Comparison of ENCODE assay signal across 11 cellular contexts in genomic region chr22:41480397-41480735, GRCh38. TPM values are rescaled to one million over a fixed set of nuclear protein-coding genes. Genes with fewer than 3 reads are reported as not detected.
DNase-seq lines count a peak whose midpoint lies in the region; ATAC-seq and TF ChIP-seq lines count a peak whose summit lies in the region.
"Had no signal": no experiment of that assay in that cellular context is flagged by ENCODE, and none has a peak within 500 bp of the region (broad histone marks: within the 10 kb centered on the region; RNA-seq: fewer than 3 reads in every experiment).

No MANE protein-coding gene starts in this region.

- H3K36me3 ChIP-seq in mucosa of stomach (ENCODE audit: control insufficient read depth, insufficient read depth, low read length) (no peaks in the 10 kb centered on the region), left lung (peaks cover 0 to 11% of the 10 kb centered on the region in 2 donors)

- intact Hi-C loops in left lung (cut with DNase I) = no loop called here

- H3K9ac ChIP-seq in mucosa of stomach (ENCODE audit: low read length) = peak overlapping the region; percentile 13

- H3K27me3 Mint-ChIP-seq in activated T-cell treated with anti-CD3 and anti-CD28 coated beads, Interleukin-2, amount 50 U/mL, for 72 hours (ENCODE audit: low read depth) = no peaks in the 10 kb centered on the region
- H3K27me3 Mint-ChIP-seq in activated T-cell treated with anti-CD3 and anti-CD28 coated beads, Interleukin-2, amount 50 U/mL, for 4 hours (ENCODE audit: low read depth) = no peaks in the 10 kb centered on the region
- no peaks in the 10 kb centered on the region for H3K27me3 Mint-ChIP-seq in chondrocyte (ENCODE audit: low read depth)
- no peaks in the 10 kb centered on the region for H3K27me3 Mint-ChIP-seq in type B pancreatic cell

- no peak overlapping the region for H3K4me3 Mint-ChIP-seq in activated T-cell treated with anti-CD3 and anti-CD28 coated beads, Interleukin-2, amount 50 U/mL, for 72 hours
- no peak overlapping the region for H3K4me3 Mint-ChIP-seq in activated T-cell treated with anti-CD3 and anti-CD28 coated beads, Interleukin-2, amount 50 U/mL, for 4 hours
- H3K4me3 Mint-ChIP-seq in chondrocyte (ENCODE audit: unreplicated experiment) (no peak overlapping the region), type B pancreatic cell (no peak overlapping the region)

- H3K27me3 ChIP-seq in mucosa of stomach (ENCODE audit: control insufficient read depth, insufficient read depth, low read length) (no peaks in the 10 kb centered on the region), left lung (no peaks in the 10 kb centered on the region)

- no peak for ATAC-seq in activated T-cell treated with anti-CD3 and anti-CD28 coated beads, Interleukin-2, amount 50 U/mL, for 72 hours (replicated peaks in 1 of 2)
- ATAC-seq in activated T-cell treated with anti-CD3 and anti-CD28 coated beads, Interleukin-2, amount 50 U/mL, for 4 hours = no peak
- no peak for ATAC-seq in left lung
- no peak for ATAC-seq in GM21526 (IDR thresholded peaks at IDR 0.05; ENCODE audit: low FRiP score, unreplicated experiment)

- peak overlapping the region in 1 of 2 donors; percentile 28 for H3K27ac ChIP-seq in left lung
- H3K27ac ChIP-seq: A549, HL-60 had no signal

- H3K36me3 Mint-ChIP-seq in activated T-cell treated with anti-CD3 and anti-CD28 coated beads, Interleukin-2, amount 50 U/mL, for 72 hours (ENCODE audit: insufficient read depth in 2 of 2) = no peaks in the 10 kb centered on the region
- H3K36me3 Mint-ChIP-seq in activated T-cell treated with anti-CD3 and anti-CD28 coated beads, Interleukin-2, amount 50 U/mL, for 4 hours (ENCODE audit: insufficient read depth) = no peaks in the 10 kb centered on the region
- H3K36me3 Mint-ChIP-seq in chondrocyte (ENCODE audit: low read depth) = no peaks in the 10 kb centered on the region
- no peaks in the 10 kb centered on the region for H3K36me3 Mint-ChIP-seq in type B pancreatic cell

- H3K4me1 ChIP-seq in mucosa of stomach (ENCODE audit: control insufficient read depth, insufficient read depth, low read length) = peaks cover 14% of the 10 kb centered on the region
- peaks cover 13 to 54% of the 10 kb centered on the region in 2 donors for H3K4me1 ChIP-seq in left lung
- H3K4me1 ChIP-seq: A549 had no signal

- H3K4me3 ChIP-seq in mucosa of stomach (ENCODE audit: low read length) (no peak overlapping the region), left lung (no peak overlapping the region)
- H3K4me3 ChIP-seq: A549 had no signal

- TF ChIP-seq CTCF in chondrocyte (IDR thresholded peaks at IDR 0.05) = no peak
- no peak for TF ChIP-seq CTCF in type B pancreatic cell (conservative IDR thresholded peaks at IDR 0.05)
- no peak for TF ChIP-seq CTCF in left lung (IDR thresholded peaks at IDR 0.05)

- H3K27ac Mint-ChIP-seq in activated T-cell treated with anti-CD3 and anti-CD28 coated beads, Interleukin-2, amount 50 U/mL, for 72 hours = peak overlapping the region; percentile 6
- H3K27ac Mint-ChIP-seq in chondrocyte (ENCODE audit: unreplicated experiment) (peak overlapping the region; percentile 90), type B pancreatic cell (peak overlapping the region; percentile 3)

- H3K9me3 Mint-ChIP-seq in activated T-cell treated with anti-CD3 and anti-CD28 coated beads, Interleukin-2, amount 50 U/mL, for 72 hours = no peaks in the 10 kb centered on the region
- no peaks in the 10 kb centered on the region for H3K9me3 Mint-ChIP-seq in activated T-cell treated with anti-CD3 and anti-CD28 coated beads, Interleukin-2, amount 50 U/mL, for 4 hours
- H3K9me3 Mint-ChIP-seq in chondrocyte (ENCODE audit: low read depth) (no peaks in the 10 kb centered on the region), type B pancreatic cell (no peaks in the 10 kb centered on the region)

- no peak for DNase-seq in activated T-cell treated with anti-CD3 and anti-CD28 coated beads, Interleukin-2, amount 50 U/mL, for 72 hours
- no peak for DNase-seq in activated T-cell treated with anti-CD3 and anti-CD28 coated beads, Interleukin-2, amount 50 U/mL, for 4 hours
- DNase-seq in chondrocyte (ENCODE audit: low spot score) (peak; percentile 5), type B pancreatic cell (ENCODE audit: extremely low spot score, unreplicated experiment) (no peak), left lung (no peak), putamen (ENCODE audit: low spot score) (no peak)
- DNase-seq: activated T-cell treated with anti-CD3 and anti-CD28 coated beads for 4 hours had no signal

- peaks cover 34% of the 10 kb centered on the region for H3K4me1 Mint-ChIP-seq in activated T-cell treated with anti-CD3 and anti-CD28 coated beads, Interleukin-2, amount 50 U/mL, for 72 hours (ENCODE audit: low read depth)
- H3K4me1 Mint-ChIP-seq in activated T-cell treated with anti-CD3 and anti-CD28 coated beads, Interleukin-2, amount 50 U/mL, for 4 hours (ENCODE audit: low read depth) = peaks cover 41% of the 10 kb centered on the region
- peaks cover 54% of the 10 kb centered on the region for H3K4me1 Mint-ChIP-seq in chondrocyte (ENCODE audit: low read depth)
- peaks cover 20% of the 10 kb centered on the region for H3K4me1 Mint-ChIP-seq in type B pancreatic cell (ENCODE audit: unreplicated experiment)

- H3K9me3 ChIP-seq in mucosa of stomach (ENCODE audit: control insufficient read depth, low read length) = no peaks in the 10 kb centered on the region
- H3K9me3 ChIP-seq in left lung = no peaks in the 10 kb centered on the region
- H3K9me3 ChIP-seq: A549 had no signal

RNA-seq across cellular contexts. Expression of gene ACO2, which starts 11.4 kb away (rescaled TPM):
- total RNA-seq in activated T-cell treated with anti-CD3 and anti-CD28 coated beads, Interleukin-2, amount 50 U/mL, for 72 hours = 10 to 100 TPM; 73.3 to 74.9 TPM
- total RNA-seq in activated T-cell treated with anti-CD3 and anti-CD28 coated beads, Interleukin-2, amount 50 U/mL, for 4 hours = 100 to 1,000 TPM; 128 to 133 (median 130) TPM
- total RNA-seq in chondrocyte (60.9 to 85.6 TPM (median 62.4 TPM) in 3 replicates), type B pancreatic cell (ENCODE audit: low replicate concordance) (107 and 142 TPM in 2 replicates), left lung (10 to 100 TPM; 85.3 to 91.8 TPM)

RNA-seq across cellular contexts. Expression of gene PHF5A, which starts 11.9 kb away (rescaled TPM):
- 10 to 100 TPM; 69.2 to 77.4 TPM for total RNA-seq in activated T-cell treated with anti-CD3 and anti-CD28 coated beads, Interleukin-2, amount 50 U/mL, for 72 hours
- 100 to 1,000 TPM; 138 to 164 (median 144) TPM for total RNA-seq in activated T-cell treated with anti-CD3 and anti-CD28 coated beads, Interleukin-2, amount 50 U/mL, for 4 hours
- 22.5 to 32.4 TPM (median 26.8 TPM) in 3 replicates for total RNA-seq in chondrocyte
- total RNA-seq in type B pancreatic cell (ENCODE audit: low replicate concordance) = 38.2 and 54.8 TPM in 2 replicates
- total RNA-seq in left lung = 10 to 100 TPM; 30.3 to 35.5 TPM

RNA-seq across cellular contexts. Expression of gene TOB2, which starts 33.8 kb away (rescaled TPM):
- total RNA-seq in activated T-cell treated with anti-CD3 and anti-CD28 coated beads, Interleukin-2, amount 50 U/mL, for 72 hours = 10 to 100 TPM; 32.5 TPM
- 10 to 100 TPM; 56.4 to 69.6 (median 61.0) TPM for total RNA-seq in activated T-cell treated with anti-CD3 and anti-CD28 coated beads, Interleukin-2, amount 50 U/mL, for 4 hours
- total RNA-seq in chondrocyte (37.7 to 42.0 TPM (median 40.8 TPM) in 3 replicates), type B pancreatic cell (ENCODE audit: low replicate concordance) (47.4 and 54.5 TPM in 2 replicates), left lung (10 to 100 TPM; 38.9 to 47.8 TPM)

Comparison
In these comparisons a context has a peak if more than half of its experiments do, and no peak if none do; other contexts are left out.
1. H3K27ac Mint-ChIP-seq: peak in every context shown above with its lines; median percentile 90 in chondrocyte; 6 in activated T-cell treated with anti-CD3 and anti-CD28 coated beads, Interleukin-2, amount 50 U/mL, for 72 hours; 3 in type B pancreatic cell.